Comparison of ENCODE assay signal across 8 cellular contexts in genomic region chr11:74989269-74989655, GRCh38. TPM values are rescaled to one million over a fixed set of nuclear protein-coding genes. Genes with fewer than 3 reads are reported as not detected.
DNase-seq lines count a peak whose midpoint lies in the region; ATAC-seq lines count a peak whose summit lies in the region.

No MANE protein-coding gene starts in this region.

- ATAC-seq in GM18873 (IDR thresholded peaks at IDR 0.05; ENCODE audit: low FRiP score, unreplicated experiment): peak; percentile 6
- peak; percentile 11 for ATAC-seq in HG03175 (IDR thresholded peaks at IDR 0.05; ENCODE audit: unreplicated experiment)
- no peak for ATAC-seq in HG02973 (IDR thresholded peaks at IDR 0.05; ENCODE audit: unreplicated experiment)

- H3K4me3 ChIP-seq in iPS-20b (ENCODE audit: low read length) (peak overlapping the region; percentile 90), subcutaneous abdominal adipose tissue (ENCODE audit: low read depth in 1 of 5, low read length in 5 of 5) (peak overlapping the region; percentile 82 to 88 (median 84))

- peaks cover 10% of the 10 kb centered on the region for H3K36me3 Mint-ChIP-seq in activated T-helper 1 cell treated with anti-CD3 and anti-CD28 coated beads, Interleukin-12 subunit alpha, Interleukin-12 subunit beta, Interleukin-2, Interleukin-4 antibody, amounts not matched to agents 30 ng/mL and 10 ng/mL and 1 ng/mL, durations not matched to agents 14 hours and 24 hours and 36 hours (ENCODE audit: low read depth)

- H3K4me3 Mint-ChIP-seq in activated T-helper 1 cell treated with anti-CD3 and anti-CD28 coated beads, Interleukin-12 subunit alpha, Interleukin-12 subunit beta, Interleukin-2, Interleukin-4 antibody, amounts not matched to agents 30 ng/mL and 10 ng/mL and 1 ng/mL, durations not matched to agents 14 hours and 24 hours and 36 hours: peak overlapping the region; percentile 94

- H3K36me3 ChIP-seq in iPS-20b (ENCODE audit: insufficient read depth, low read depth, low read length) (no peaks in the 10 kb centered on the region), subcutaneous abdominal adipose tissue (ENCODE audit: control insufficient read depth in 5 of 5, insufficient read depth in 5 of 5, low read length in 5 of 5) (peaks cover 0 to 1% (median under 1%) of the 10 kb centered on the region in 5 donors)

- no peaks in the 10 kb centered on the region for H3K9me3 Mint-ChIP-seq in activated T-helper 1 cell treated with anti-CD3 and anti-CD28 coated beads, Interleukin-12 subunit alpha, Interleukin-12 subunit beta, Interleukin-2, Interleukin-4 antibody, amounts not matched to agents 30 ng/mL and 10 ng/mL and 1 ng/mL, durations not matched to agents 14 hours and 24 hours and 36 hours

- H3K27ac ChIP-seq in iPS-20b (ENCODE audit: low read length): no peak overlapping the region
- H3K27ac ChIP-seq in subcutaneous abdominal adipose tissue (ENCODE audit: low read depth, low read length): peak overlapping the region; percentile 43

- intact Hi-C loops in activated T-helper 1 cell treated with anti-CD3 and anti-CD28 coated beads, Interleukin-12 subunit alpha, Interleukin-12 subunit beta, Interleukin-2, Interleukin-4 antibody, amounts not matched to agents 30 ng/mL and 10 ng/mL and 1 ng/mL, durations not matched to agents 14 hours and 24 hours and 36 hours (cut with micrococcal nuclease): loop anchor here (2.0 kb wide), 2 partner anchors 396 to 412 kb away; partner anchors contain the start of gene POLD3

- peak overlapping the region; percentile 88 for H3K9ac ChIP-seq in iPS-20b (ENCODE audit: low read depth, low read length)
- H3K9ac ChIP-seq in subcutaneous abdominal adipose tissue (ENCODE audit: low read length in 5 of 5): peak overlapping the region; percentile 35 to 92 (median 90)

- no peaks in the 10 kb centered on the region for H3K27me3 Mint-ChIP-seq in activated T-helper 1 cell treated with anti-CD3 and anti-CD28 coated beads, Interleukin-12 subunit alpha, Interleukin-12 subunit beta, Interleukin-2, Interleukin-4 antibody, amounts not matched to agents 30 ng/mL and 10 ng/mL and 1 ng/mL, durations not matched to agents 14 hours and 24 hours and 36 hours (ENCODE audit: insufficient read depth)

- DNase-seq in activated T-helper 1 cell treated with anti-CD3 and anti-CD28 coated beads, Interleukin-12 subunit alpha, Interleukin-12 subunit beta, Interleukin-2, Interleukin-4 antibody, amounts not matched to agents 30 ng/mL and 10 ng/mL and 1 ng/mL, durations not matched to agents 14 hours and 24 hours and 36 hours (ENCODE audit: low spot score): no peak
- DNase-seq in DMS153 treated with DMSO at 0.1 percent for 48 hours (lab: John Stamatoyannopoulos, UW; ENCODE audit: unreplicated experiment): no peak
- DNase-seq in effector CD4-positive, alpha-beta T cell: no peak

- peak overlapping the region; percentile 81 for H3K27ac Mint-ChIP-seq in activated T-helper 1 cell treated with anti-CD3 and anti-CD28 coated beads, Interleukin-12 subunit alpha, Interleukin-12 subunit beta, Interleukin-2, Interleukin-4 antibody, amounts not matched to agents 30 ng/mL and 10 ng/mL and 1 ng/mL, durations not matched to agents 14 hours and 24 hours and 36 hours

- H3K27me3 ChIP-seq in iPS-20b (ENCODE audit: insufficient read depth, low read length) (no peaks in the 10 kb centered on the region), subcutaneous abdominal adipose tissue (ENCODE audit: control insufficient read depth in 5 of 5, insufficient read depth in 4 of 5, low read length in 5 of 5) (no peaks in the 10 kb centered on the region)

- H3K9me3 ChIP-seq in iPS-20b (ENCODE audit: insufficient read depth, low read depth, low read length) (no peaks in the 10 kb centered on the region), subcutaneous abdominal adipose tissue (ENCODE audit: control insufficient read depth in 5 of 5, low read length in 5 of 5) (no peaks in the 10 kb centered on the region)

- peaks cover 5% of the 10 kb centered on the region for H3K4me1 ChIP-seq in iPS-20b (ENCODE audit: insufficient read depth, low read length)
- H3K4me1 ChIP-seq in subcutaneous abdominal adipose tissue (ENCODE audit: control insufficient read depth in 5 of 5, insufficient read depth in 5 of 5, low read length in 5 of 5): peaks cover 3 to 16% (median 14%) of the 10 kb centered on the region in 5 donors

- H3K4me1 Mint-ChIP-seq in activated T-helper 1 cell treated with anti-CD3 and anti-CD28 coated beads, Interleukin-12 subunit alpha, Interleukin-12 subunit beta, Interleukin-2, Interleukin-4 antibody, amounts not matched to agents 30 ng/mL and 10 ng/mL and 1 ng/mL, durations not matched to agents 14 hours and 24 hours and 36 hours (ENCODE audit: low read depth): peaks cover 30% of the 10 kb centered on the region

RNA-seq across cellular contexts. Expression of gene NEU3, which starts 0.5 kb away (rescaled TPM):
- 16.3 and 16.9 TPM in 2 replicates for total RNA-seq in activated T-helper 1 cell treated with anti-CD3 and anti-CD28 coated beads, Interleukin-12 subunit alpha, Interleukin-12 subunit beta, Interleukin-2, Interleukin-4 antibody, amounts not matched to agents 30 ng/mL and 10 ng/mL and 1 ng/mL, durations not matched to agents 14 hours and 24 hours and 36 hours

RNA-seq across cellular contexts. Expression of gene SPCS2, which starts 40.2 kb away (rescaled TPM):
- total RNA-seq in activated T-helper 1 cell treated with anti-CD3 and anti-CD28 coated beads, Interleukin-12 subunit alpha, Interleukin-12 subunit beta, Interleukin-2, Interleukin-4 antibody, amounts not matched to agents 30 ng/mL and 10 ng/mL and 1 ng/mL, durations not matched to agents 14 hours and 24 hours and 36 hours: 167 and 172 TPM in 2 replicates

RNA-seq across cellular contexts. Expression of gene XRRA1, which starts 40.4 kb away (rescaled TPM):
- 8.6 and 9.0 TPM in 2 replicates for total RNA-seq in activated T-helper 1 cell treated with anti-CD3 and anti-CD28 coated beads, Interleukin-12 subunit alpha, Interleukin-12 subunit beta, Interleukin-2, Interleukin-4 antibody, amounts not matched to agents 30 ng/mL and 10 ng/mL and 1 ng/mL, durations not matched to agents 14 hours and 24 hours and 36 hours
